ENCODE assay signal across 1 cellular context in genomic region chr6:46704562-46704961, GRCh38.
TF ChIP-seq lines count a peak whose summit lies in the region.

No MANE protein-coding gene starts in this region.

TF ChIP-seq in GM23338, 12 proteins besides CTCF, POLR2A, EP300 and RAD21 (continued from another document):
- no peak for TF ChIP-seq ZNF462 (CRISPR knock-in tag; IDR thresholded peaks at IDR 0.05)
- TF ChIP-seq ZNF331 (CRISPR knock-in tag; IDR thresholded peaks at IDR 0.05; ENCODE audit: low read depth): no peak
- no peak for TF ChIP-seq NANOG (IDR thresholded peaks at IDR 0.05; ENCODE audit: borderline replicate concordance)
- TF ChIP-seq EZH2 (IDR thresholded peaks at IDR 0.05; ENCODE audit: low read depth, unreplicated experiment): no peak
